In the genomic region with DNA sequence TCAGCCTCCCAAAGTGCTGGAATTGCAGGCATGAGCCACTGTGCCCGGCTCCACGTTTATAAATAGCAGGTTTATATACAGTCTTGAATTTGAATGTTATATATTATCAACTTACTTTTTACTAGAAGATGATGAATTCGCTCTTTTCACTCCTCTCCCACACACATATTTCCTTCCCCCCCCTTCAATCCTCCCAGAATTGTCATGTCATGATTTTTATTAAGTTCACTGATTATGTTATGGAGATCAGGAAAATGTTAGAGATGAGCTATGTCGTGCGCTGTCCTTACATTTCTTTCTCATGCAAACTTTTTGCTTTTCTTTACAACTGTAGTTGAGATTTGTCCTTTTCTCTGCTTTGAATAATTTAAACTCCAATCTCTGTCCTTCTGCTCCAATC, we compare ENCODE assay signal across 1 cellular context.
TF ChIP-seq lines count a peak whose summit lies in the region.

No MANE protein-coding gene starts in this region.

TF ChIP-seq in GM23338, 12 proteins besides CTCF, POLR2A, EP300 and RAD21 (continued from another document):
- no peak for TF ChIP-seq EZH2 (IDR thresholded peaks at IDR 0.05; ENCODE audit: low read depth, unreplicated experiment)
- TF ChIP-seq ZNF331 (CRISPR knock-in tag; IDR thresholded peaks at IDR 0.05; ENCODE audit: low read depth) = no peak
TF ChIP-seq in GM23338: peak in this region for 0.
